Comparison of ENCODE assay signal across 12 cellular contexts in the genomic region with DNA sequence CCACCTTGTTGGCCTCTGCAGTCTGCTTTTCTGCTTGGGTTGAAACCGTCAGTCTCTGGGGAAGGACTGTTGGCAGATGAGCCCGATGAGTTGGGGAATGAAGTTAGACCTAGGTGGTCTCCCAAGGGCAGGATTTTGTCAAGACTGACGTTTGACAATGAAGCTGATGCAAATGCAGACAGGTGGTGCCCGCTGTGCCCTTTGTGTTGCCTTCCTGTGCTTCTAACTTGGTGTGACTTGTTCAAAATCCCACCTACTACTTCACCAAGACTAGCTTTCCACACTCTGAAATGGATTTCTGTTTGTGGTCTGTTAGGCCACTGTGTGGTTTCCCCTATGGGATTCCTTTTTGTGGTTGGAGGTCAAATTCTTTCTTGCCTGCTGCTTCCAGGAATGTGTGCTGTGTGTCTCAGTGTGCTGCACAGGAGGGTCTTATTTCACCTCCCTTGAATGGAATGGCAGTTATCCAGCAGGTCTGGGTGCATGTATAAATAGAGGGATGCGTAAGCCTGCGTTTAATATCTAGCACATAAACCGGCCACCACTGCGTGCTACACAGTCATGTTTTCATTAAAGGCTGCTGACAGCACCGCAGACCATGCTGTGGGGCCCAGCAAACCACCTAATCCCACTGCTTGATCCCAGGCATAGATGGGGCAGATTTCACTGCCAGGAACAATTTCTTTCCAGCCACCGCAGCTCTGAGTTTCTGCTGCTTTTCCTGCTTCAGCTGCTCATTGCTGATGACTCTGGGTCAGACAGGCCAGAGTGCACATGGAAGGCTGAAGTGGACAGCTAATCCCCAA. TPM values are rescaled to one million over a fixed set of nuclear protein-coding genes. Genes with fewer than 3 reads are reported as not detected.
DNase-seq lines count a peak whose midpoint lies in the region; ATAC-seq and TF ChIP-seq lines count a peak whose summit lies in the region.
"Had no signal": no experiment of that assay in that cellular context is flagged by ENCODE, and none has a peak within 500 bp of the region (broad histone marks: within the 10 kb centered on the region; RNA-seq: fewer than 3 reads in every experiment).

No MANE protein-coding gene starts in this region.

- no peaks in the 10 kb centered on the region for H3K36me3 ChIP-seq in HCT116 (ENCODE audit: control insufficient read depth in 1 of 2, insufficient read depth in 2 of 2, low read length in 2 of 2)

- TF ChIP-seq CTCF in AG04450 (IDR thresholded peaks at IDR 0.05; ENCODE audit: low read depth, low read length) (no peak), HCT116 (IDR thresholded peaks at IDR 0.05 in 2 of 3, conservative IDR thresholded peaks at IDR 0.05 in 1 of 3; ENCODE audit: borderline replicate concordance in 1 of 3, insufficient read depth in 1 of 3, low read depth in 2 of 3, low read length in 2 of 3) (no peak), WTC11 (IDR thresholded peaks at IDR 0.05) (no peak)

- no peak for TF ChIP-seq POLR2A in HCT116 (IDR thresholded peaks at IDR 0.05; ENCODE audit: borderline replicate concordance, extremely low read depth, insufficient read depth, insufficient read length)

- H3K9me3 ChIP-seq in AG04450 (ENCODE audit: control insufficient read depth, insufficient read depth, low read length) (peaks cover 4% of the 10 kb centered on the region; the same call in 1 of the 2 replicates), HCT116 (ENCODE audit: control insufficient read depth in 1 of 2, insufficient read depth in 1 of 2, low read depth in 1 of 2, low read length in 2 of 2) (no peaks in the 10 kb centered on the region)

- H4K20me1 ChIP-seq in HCT116 (ENCODE audit: insufficient read depth): no peaks in the 10 kb centered on the region

- peaks cover 67% of the 10 kb centered on the region for H3K4me1 Mint-ChIP-seq in WTC11

- no TSS peak for BruUV-seq in HCT116 (replicated peaks; lab: Mats Ljungman, UMichigan)

- ATAC-seq in HCT116: peak; percentile 47; the same call in 1 of the 2 replicates
- ATAC-seq in WTC11: peak; percentile 79
- no peak for ATAC-seq in HG02884 (IDR thresholded peaks at IDR 0.05; ENCODE audit: unreplicated experiment)

- H2AFZ ChIP-seq in HCT116 (ENCODE audit: low read depth, low read length, poor library complexity, severe bottlenecking): no peak overlapping the region

- RAD21 ChIA-PET in HCT116 (lab: Charles Lee; ENCODE audit: low non-redundant PET in 1 of 2, low total read pairs in 2 of 2, uncharacterized antibody in 2 of 2, unreplicated experiment in 2 of 2): no interaction called here

- intact Hi-C loops in HCT116 (cut with micrococcal nuclease): no loop called here

- H3K9me3 Mint-ChIP-seq in WTC11: peaks cover 14% of the 10 kb centered on the region

- H3K27me3 ChIP-seq in AG04450 (ENCODE audit: control insufficient read depth, insufficient read depth, low read length) (peaks cover 31% of the 10 kb centered on the region), HCT116 (ENCODE audit: insufficient read depth, low read length) (no peaks in the 10 kb centered on the region)

- H3K79me2 ChIP-seq in HCT116 (ENCODE audit: insufficient read depth, low read length): no peaks in the 10 kb centered on the region

- H3K9me2 ChIP-seq in HCT116 (ENCODE audit: insufficient read depth): no peaks in the 10 kb centered on the region

- no peak overlapping the region for H3K9ac ChIP-seq in HCT116 (ENCODE audit: low read length)

- peak overlapping the region; percentile 93 for H3K27ac Mint-ChIP-seq in WTC11

- POLR2A ChIA-PET in AG04450 (lab: Yijun Ruan, JAX): interaction anchor here (0.6 to 1.8 kb wide), 10 partner anchors 20 to 616 kb away, joined by 3 to 10 read pairs (median 5); partner anchors contain the start of gene ADAMTS8
- POLR2A ChIA-PET in HCT116 (lab: Charles Lee): no interaction called here
- POLR2A ChIA-PET in WTC11 (lab: Charles Lee): interaction anchor here (0.5 to 1.2 kb wide), 4 partner anchors 42 to 1211 kb away, joined by 3 to 4 read pairs (median 4); partner anchors contain the start of gene ZBTB44

- peaks cover 0 to 2% of the 10 kb centered on the region in 2 experiments; a peak in 1 of 4 replicates for H3K4me1 ChIP-seq in HCT116 (ENCODE audit: control insufficient read depth in 1 of 2, insufficient read depth in 2 of 2, low read length in 2 of 2)

- H3K27me3 Mint-ChIP-seq in WTC11 (ENCODE audit: low read depth): no peaks in the 10 kb centered on the region; the same call in 1 of the 2 replicates

- DNase-seq in AG04450 (ENCODE audit: low read depth, low spot score): peak; percentile 97
- no peak for DNase-seq in HCT116 (ENCODE audit: low read depth, low spot score)
- peak; percentile 34 for DNase-seq in WTC11 (ENCODE audit: low spot score)
- peak; percentile 100 for DNase-seq in kidney glomerular epithelial cell (lab: John Stamatoyannopoulos, UW)
- DNase-seq in globus pallidus (ENCODE audit: low spot score): no peak
- no peak for DNase-seq in GOT3 (lab: John Stamatoyannopoulos, UW)
- DNase-seq in NCI-H82 (lab: John Stamatoyannopoulos, UW): no peak
- DNase-seq: activated T-cell treated with anti-CD3 and anti-CD28 coated beads for 4 hours; nucleus accumbens; stimulated activated naive CD4-positive, alpha-beta T cell had no signal

- H3K27ac ChIP-seq in AG04450 (ENCODE audit: low read depth, low read length) (peak overlapping the region; percentile 65), HCT116 (ENCODE audit: low read depth, low read length) (no peak overlapping the region)

- H3K4me2 ChIP-seq in HCT116 (ENCODE audit: low read length): no peak overlapping the region

- no peak overlapping the region for H3K4me3 ChIP-seq in AG04450 (ENCODE audit: low read depth, low read length)
- no peak overlapping the region for H3K4me3 ChIP-seq in HCT116 (replicated peaks in 1 of 2; ENCODE audit: low read depth in 1 of 2, low read length in 2 of 2)

- H3K36me3 Mint-ChIP-seq in WTC11: peaks cover 14% of the 10 kb centered on the region

- CTCF ChIA-PET in AG04450 (lab: Charles Lee) (interaction anchor here (0.6 to 0.9 kb wide), 2 partner anchors 12 to 15 kb away, joined by 3 read pairs; no protein-coding TSS in a partner anchor), HCT116 (lab: Charles Lee) (no interaction called here), WTC11 (lab: Charles Lee) (interaction anchor here (0.6 to 2.4 kb wide), 7 partner anchors 8 to 171 kb away, joined by 3 to 11 read pairs (median 4); partner anchors contain the start of gene ADAMTS8)

- H3K4me3 Mint-ChIP-seq in WTC11: no peak overlapping the region; the same call in 1 of the 2 replicates

- TF ChIP-seq RAD21 in HCT116 (IDR thresholded peaks at IDR 0.05; ENCODE audit: low read depth): no peak

TF ChIP-seq in HCT116, 20 proteins besides CTCF, POLR2A, EP300 and RAD21 (continues in another document):
- no peak for TF ChIP-seq MAX (IDR thresholded peaks at IDR 0.05)
- TF ChIP-seq FOSL1 (IDR thresholded peaks at IDR 0.05; ENCODE audit: low read depth): no peak
- no peak for TF ChIP-seq YY1 (IDR thresholded peaks at IDR 0.05; ENCODE audit: extremely low read depth, insufficient replicate concordance, low read depth, low read length)

TF ChIP-seq in WTC11, 78 proteins besides CTCF, POLR2A, EP300 and RAD21 (continues in another document):
- TF ChIP-seq TEAD4 (CRISPR knock-in tag; IDR thresholded peaks at IDR 0.05): no peak
- no peak for TF ChIP-seq ATF6 (CRISPR knock-in tag; IDR thresholded peaks at IDR 0.05)
- TF ChIP-seq, protein P1, sequence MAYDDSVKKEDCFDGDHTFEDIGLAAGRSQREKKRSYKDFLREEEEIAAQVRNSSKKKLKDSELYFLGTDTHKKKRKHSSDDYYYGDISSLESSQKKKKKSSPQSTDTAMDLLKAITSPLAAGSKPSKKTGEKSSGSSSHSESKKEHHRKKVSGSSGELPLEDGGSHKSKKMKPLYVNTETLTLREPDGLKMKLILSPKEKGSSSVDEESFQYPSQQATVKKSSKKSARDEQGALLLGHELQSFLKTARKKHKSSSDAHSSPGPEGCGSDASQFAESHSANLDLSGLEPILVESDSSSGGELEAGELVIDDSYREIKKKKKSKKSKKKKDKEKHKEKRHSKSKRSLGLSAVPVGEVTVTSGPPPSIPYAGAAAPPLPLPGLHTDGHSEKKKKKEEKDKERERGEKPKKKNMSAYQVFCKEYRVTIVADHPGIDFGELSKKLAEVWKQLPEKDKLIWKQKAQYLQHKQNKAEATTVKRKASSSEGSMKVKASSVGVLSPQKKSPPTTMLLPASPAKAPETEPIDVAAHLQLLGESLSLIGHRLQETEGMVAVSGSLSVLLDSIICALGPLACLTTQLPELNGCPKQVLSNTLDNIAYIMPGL (CRISPR knock-in tag; IDR thresholded peaks at IDR 0.05): no peak
- TF ChIP-seq TEAD1 (CRISPR knock-in tag; IDR thresholded peaks at IDR 0.05): peak; percentile 80; the same call in 1 of the 2 replicates
- peak; percentile 38; the same call in 1 of the 2 replicates for TF ChIP-seq MAX (CRISPR knock-in tag; IDR thresholded peaks at IDR 0.05)
- TF ChIP-seq ZBTB21 (CRISPR knock-in tag; IDR thresholded peaks at IDR 0.05; ENCODE audit: borderline replicate concordance): no peak
- no peak for TF ChIP-seq CBFB (CRISPR knock-in tag; IDR thresholded peaks at IDR 0.05; ENCODE audit: low read depth)

RNA-seq across cellular contexts. Expression of gene ADAMTS8, which starts 44.8 kb away (rescaled TPM):
- 17.6 and 19.8 TPM in 2 replicates for polyA plus RNA-seq in AG04450 (2011; rRNA removed)
- 9.3 and 14.1 TPM in 2 replicates for polyA minus RNA-seq in AG04450 (2011; rRNA and poly(A)+ RNA removed)
- 0.07 TPM for total RNA-seq in HCT116 (2021; ENCODE audit: unreplicated experiment)
- polyA plus RNA-seq in HCT116 (2012): not detected in 2 replicates
- total RNA-seq in WTC11 (2021): 9.9 to 10.4 TPM (median 10.2 TPM) in 3 replicates
- total RNA-seq: endothelial cell of umbilical vein had no signal
- polyA plus RNA-seq: endothelial cell of umbilical vein had no signal

Comparison
In these comparisons a context has a peak if more than half of its experiments do, and no peak if none do; other contexts are left out.
1. DNase-seq: peak in AG04450 (single experiment), WTC11 (single experiment) and kidney glomerular epithelial cell (single experiment); none in HCT116 (single experiment), globus pallidus (single experiment), GOT3 (single experiment) and NCI-H82 (single experiment).
2. RNA of gene ADAMTS8, which starts 44.8 kb away (total RNA-seq): 9.9 to 10.4 TPM in WTC11; 0.07 TPM in HCT116 (single experiment); every median in the first group is over 10 times any median in the second.